ENCODE assay signal across 11 cellular contexts in the genomic region with DNA sequence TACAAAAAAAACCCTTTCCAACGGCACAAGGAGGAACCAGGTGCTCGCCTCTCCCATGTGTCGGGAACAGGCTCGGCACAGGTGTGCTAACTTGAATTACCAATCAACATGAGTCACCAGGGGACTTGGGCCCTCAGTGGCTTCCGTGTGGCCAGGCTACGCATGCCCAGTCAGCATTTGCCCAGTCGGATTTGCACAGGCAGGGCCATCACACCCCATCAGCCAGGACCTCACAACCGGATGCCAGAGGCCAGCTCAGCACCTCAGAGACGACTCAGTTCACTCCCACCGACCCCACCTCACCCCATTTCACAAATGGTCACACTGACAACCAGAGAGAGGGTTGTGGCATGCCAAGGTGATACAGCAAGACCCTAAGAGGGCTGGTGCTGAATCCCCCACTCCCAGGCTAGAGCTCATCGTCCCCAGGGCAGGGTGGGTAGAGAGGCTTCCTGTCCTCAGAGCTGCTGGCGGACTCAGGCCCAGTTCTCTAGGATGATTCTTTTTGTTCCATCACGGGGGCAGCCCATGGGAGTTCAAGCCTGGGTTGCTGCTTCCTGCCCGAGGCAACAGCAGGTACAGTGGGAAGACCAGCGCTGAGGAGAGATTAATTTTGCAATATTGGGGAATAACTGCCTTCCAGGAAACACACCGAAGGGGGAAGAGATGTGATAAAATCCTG. TPM values are rescaled to one million over a fixed set of nuclear protein-coding genes. Genes with fewer than 3 reads are reported as not detected.
DNase-seq lines count a peak whose midpoint lies in the region; ATAC-seq and TF ChIP-seq lines count a peak whose summit lies in the region.
"Had no signal": no experiment of that assay in that cellular context is flagged by ENCODE, and none has a peak within 500 bp of the region (broad histone marks: within the 10 kb centered on the region; RNA-seq: fewer than 3 reads in every experiment).

No MANE protein-coding gene starts in this region.

- H3K9me3 ChIP-seq in left ventricle myocardium inferior (replicated peaks): peaks cover 8% of the 10 kb centered on the region

- H3K27ac ChIP-seq in left ventricle myocardium inferior (replicated peaks): peak overlapping the region; percentile 61

- peaks cover 3% of the 10 kb centered on the region for H3K36me3 ChIP-seq in left ventricle myocardium inferior

- CTCF ChIA-PET in activated B cell treated with CpG ODN at 0.5 μM for 24 hours (lab: Charles Lee): interaction anchor here (1.3 to 1.4 kb wide), 2 partner anchors 12 to 48 kb away, joined by 3 to 4 read pairs; no protein-coding TSS in a partner anchor

- intact Hi-C loops in activated B cell treated with CpG ODN at 0.5 μM for 24 hours (cut with micrococcal nuclease) (loop anchor here (1.0 kb wide), 1 partner anchor 12 kb away; no protein-coding TSS in a partner anchor), left ventricle myocardium inferior (cut with micrococcal nuclease) (no loop called here)

- peaks cover 83% of the 10 kb centered on the region for H3K4me1 Mint-ChIP-seq in activated B cell treated with CpG ODN at 0.5 μM for 24 hours
- peaks cover 76% of the 10 kb centered on the region for H3K4me1 Mint-ChIP-seq in stimulated activated effector memory CD8-positive, alpha-beta T cell treated with anti-CD3 and anti-CD28 coated beads, Interleukin-12 subunit alpha, Interleukin-12 subunit beta, amount 100 ng/mL, for 72 hours

- H3K36me3 Mint-ChIP-seq in activated B cell treated with CpG ODN at 0.5 μM for 24 hours (ENCODE audit: low read depth): peaks cover 22% of the 10 kb centered on the region
- peaks cover 29% of the 10 kb centered on the region for H3K36me3 Mint-ChIP-seq in stimulated activated effector memory CD8-positive, alpha-beta T cell treated with anti-CD3 and anti-CD28 coated beads, Interleukin-12 subunit alpha, Interleukin-12 subunit beta, amount 100 ng/mL, for 72 hours

- no peaks in the 10 kb centered on the region for H3K27me3 Mint-ChIP-seq in activated B cell treated with CpG ODN at 0.5 μM for 24 hours

- POLR2A ChIA-PET in activated B cell treated with CpG ODN at 0.5 μM for 24 hours (lab: Charles Lee): interaction anchor here (1.0 to 1.2 kb wide), 2 partner anchors 12 to 14 kb away, joined by 4 to 6 read pairs; a partner anchor contains a TSS

- DNase-seq in HPDE6-E6E7 (ENCODE audit: extremely low spot score): peak; percentile 84
- no peak for DNase-seq in activated B cell treated with CpG ODN at 0.5 μM for 24 hours
- DNase-seq in left ventricle myocardium inferior: no peak
- DNase-seq in stimulated activated effector memory CD8-positive, alpha-beta T cell treated with anti-CD3 and anti-CD28 coated beads, Interleukin-12 subunit alpha, Interleukin-12 subunit beta, amount 100 ng/mL, for 72 hours (ENCODE audit: low spot score in 2 of 2): peak; percentile 17 to 78
- no peak for DNase-seq in SHP77 (lab: John Stamatoyannopoulos, UW)
- DNase-seq: activated gamma-delta T cell treated with Interleukin-2 at 50 U/mL for 16 hours, GDM1, NCI-H2227 treated with DMSO at 0.1 percent for 48 hours had no signal

- H3K9me3 Mint-ChIP-seq in activated B cell treated with CpG ODN at 0.5 μM for 24 hours: no peaks in the 10 kb centered on the region
- H3K9me3 Mint-ChIP-seq in stimulated activated effector memory CD8-positive, alpha-beta T cell treated with anti-CD3 and anti-CD28 coated beads, Interleukin-12 subunit alpha, Interleukin-12 subunit beta, amount 100 ng/mL, for 72 hours: no peaks in the 10 kb centered on the region

- peak overlapping the region; percentile 32 for H3K4me3 Mint-ChIP-seq in activated B cell treated with CpG ODN at 0.5 μM for 24 hours
- peak overlapping the region; percentile 65 for H3K4me3 Mint-ChIP-seq in stimulated activated effector memory CD8-positive, alpha-beta T cell treated with anti-CD3 and anti-CD28 coated beads, Interleukin-12 subunit alpha, Interleukin-12 subunit beta, amount 100 ng/mL, for 72 hours

- TF ChIP-seq CTCF in activated B cell treated with CpG ODN at 0.5 μM for 24 hours (IDR thresholded peaks at IDR 0.05) (no peak), left ventricle myocardium inferior (IDR thresholded peaks at IDR 0.05; ENCODE audit: borderline replicate concordance) (no peak)

- H3K4me3 ChIP-seq in left ventricle myocardium inferior: no peak overlapping the region

- peaks cover 96% of the 10 kb centered on the region for H3K4me1 ChIP-seq in left ventricle myocardium inferior

- ATAC-seq in activated B cell treated with CpG ODN at 0.5 μM for 24 hours (ENCODE audit: low read depth) (no peak), HG02885 (IDR thresholded peaks at IDR 0.05; ENCODE audit: poor library complexity, unreplicated experiment) (no peak), HG02973 (IDR thresholded peaks at IDR 0.05; ENCODE audit: unreplicated experiment) (no peak)
- peak; percentile 56 for ATAC-seq in stimulated activated effector memory CD8-positive, alpha-beta T cell treated with anti-CD3 and anti-CD28 coated beads, Interleukin-12 subunit alpha, Interleukin-12 subunit beta, amount 100 ng/mL, for 72 hours

- peak overlapping the region; percentile 85 for H3K27ac Mint-ChIP-seq in activated B cell treated with CpG ODN at 0.5 μM for 24 hours
- H3K27ac Mint-ChIP-seq in stimulated activated effector memory CD8-positive, alpha-beta T cell treated with anti-CD3 and anti-CD28 coated beads, Interleukin-12 subunit alpha, Interleukin-12 subunit beta, amount 100 ng/mL, for 72 hours: peak overlapping the region; percentile 79

- no peaks in the 10 kb centered on the region for H3K27me3 ChIP-seq in left ventricle myocardium inferior (ENCODE audit: low read depth)

RNA-seq across cellular contexts. Expression of a gene that starts 13.6 kb away (rescaled TPM):
- total RNA-seq in activated B cell treated with CpG ODN at 0.5 μM for 24 hours (178 and 190 TPM in 2 replicates), left ventricle myocardium inferior (390 TPM)

RNA-seq across cellular contexts. Expression of a gene that starts 59.2 kb away (rescaled TPM):
- total RNA-seq in activated B cell treated with CpG ODN at 0.5 μM for 24 hours (not detected in 2 replicates), left ventricle myocardium inferior (34.3 TPM)
- total RNA-seq: T-helper 1 cell treated with Interleukin-12 subunit alpha and Interleukin-12 subunit beta and Interleukin-4 antibody, amounts not matched to agents 30 ng/mL and 1 ng/mL, for 36 hours had no signal

Comparison
In these comparisons a context has a peak if more than half of its experiments do, and no peak if none do; other contexts are left out.
1. DNase-seq: peak in HPDE6-E6E7 (single experiment) and stimulated activated effector memory CD8-positive, alpha-beta T cell treated with anti-CD3 and anti-CD28 coated beads, Interleukin-12 subunit alpha, Interleukin-12 subunit beta, amount 100 ng/mL, for 72 hours (2 of 2); none in activated B cell treated with CpG ODN at 0.5 μM for 24 hours (single experiment), left ventricle myocardium inferior (single experiment) and SHP77 (0 of 2).
2. RNA of a gene that starts 59.2 kb away (total RNA-seq): 34.3 TPM in left ventricle myocardium inferior (single experiment); not detected in activated B cell treated with CpG ODN at 0.5 μM for 24 hours; every median in the first group is over 10 times any median in the second.